ENCODE assay signal across 21 cellular contexts in genomic region chr10:52639652-52640051, GRCh38.
DNase-seq lines count a peak whose midpoint lies in the region; ATAC-seq and TF ChIP-seq lines count a peak whose summit lies in the region.
"Had no signal": no experiment of that assay in that cellular context is flagged by ENCODE, and none has a peak within 500 bp of the region (broad histone marks: within the 10 kb centered on the region; RNA-seq: fewer than 3 reads in every experiment).

No MANE protein-coding gene starts in this region.

- H3K36me3 ChIP-seq in KMS-11 (ENCODE audit: insufficient read depth), result no peaks in the 10 kb centered on the region
- H3K36me3 ChIP-seq: ascending aorta, heart right ventricle, ovary, upper lobe of left lung had no signal

- no peaks in the 10 kb centered on the region for H3K79me2 ChIP-seq in KMS-11 (ENCODE audit: insufficient read depth, low read depth)

- no peaks in the 10 kb centered on the region for H4K20me1 ChIP-seq in KMS-11 (ENCODE audit: insufficient read depth)

- peak overlapping the region; percentile 3; the same call in 1 of the 2 replicates for H3K27ac ChIP-seq in KMS-11
- H3K27ac ChIP-seq: ascending aorta, heart right ventricle, ovary, SK-N-MC, upper lobe of left lung had no signal

- H3K4me1 ChIP-seq in KMS-11 (ENCODE audit: low read depth, poor library complexity, severe bottlenecking), result peaks cover 41% of the 10 kb centered on the region
- H3K4me1 ChIP-seq: ascending aorta, heart right ventricle, upper lobe of left lung had no signal

- no peak for ATAC-seq in GM21526 (IDR thresholded peaks at IDR 0.05; ENCODE audit: low FRiP score, unreplicated experiment)
- ATAC-seq: heart right ventricle; stimulated activated naive CD8-positive, alpha-beta T cell treated with anti-CD3 and anti-CD28 coated beads, Interleukin-15, amount 100 ng/mL, for 72 hours had no signal

- no peak overlapping the region for H3K9ac ChIP-seq in KMS-11

- H3K4me2 ChIP-seq in KMS-11, result peak overlapping the region; percentile 42

- H3K4me3 ChIP-seq in KMS-11 (IDR thresholded peaks at IDR 0.05; ENCODE audit: insufficient read depth, low read depth, low read length), result no peak overlapping the region
- H3K4me3 ChIP-seq: ascending aorta, heart right ventricle, lung, ovary, SK-N-MC, upper lobe of left lung had no signal

- H3K27me3 ChIP-seq in KMS-11 (ENCODE audit: insufficient read depth, low read depth), result no peaks in the 10 kb centered on the region
- H3K27me3 ChIP-seq: ascending aorta, heart right ventricle, ovary, upper lobe of left lung had no signal

- DNase-seq in NCI-H748 (lab: John Stamatoyannopoulos, UW; ENCODE audit: unreplicated experiment) (peak; percentile 6), NCI-H748 treated with DMSO at 0.1 percent for 48 hours (lab: John Stamatoyannopoulos, UW) (no peak), RPMI7951 (ENCODE audit: low read depth) (peak; percentile 15), myocyte (ENCODE audit: low read depth) (peak; percentile 56), NCI-H2171 (lab: John Stamatoyannopoulos, UW) (no peak)
- DNase-seq in activated naive CD4-positive, alpha-beta T cell (lab: John Stamatoyannopoulos, UW), result no peak
- DNase-seq: activated CD4-positive, alpha-beta T cell treated with anti-CD3 and anti-CD28 coated beads, Interleukin-2, amount 10 ng/mL, durations not matched to agents 24 days and 14 days; DMS153; GOT3; heart right ventricle; NCI-H1092; NCI-H2171 treated with DMSO at 0.1 percent for 48 hours; ovary; stimulated activated CD4-positive, alpha-beta T cell treated with anti-CD3 and anti-CD28 coated beads, Interleukin-2, amount 100 ng/mL, for 24 hours; stimulated activated naive CD8-positive, alpha-beta T cell treated with anti-CD3 and anti-CD28 coated beads, Interleukin-15, amount 100 ng/mL, for 72 hours; upper lobe of left lung had no signal

- TF ChIP-seq CTCF in KMS-11 (conservative IDR thresholded peaks at IDR 0.05; ENCODE audit: low read depth, low read length), result no peak

- no peak overlapping the region for H2AFZ ChIP-seq in KMS-11 (ENCODE audit: low read depth)

Comparison
In these comparisons a context has a peak if more than half of its experiments do, and no peak if none do; other contexts are left out.
1. DNase-seq: peak in NCI-H748 (single experiment), RPMI7951 (single experiment) and myocyte (single experiment); none in NCI-H748 treated with DMSO at 0.1 percent for 48 hours (single experiment), activated naive CD4-positive, alpha-beta T cell (0 of 4) and NCI-H2171 (single experiment).